In the genomic region with DNA sequence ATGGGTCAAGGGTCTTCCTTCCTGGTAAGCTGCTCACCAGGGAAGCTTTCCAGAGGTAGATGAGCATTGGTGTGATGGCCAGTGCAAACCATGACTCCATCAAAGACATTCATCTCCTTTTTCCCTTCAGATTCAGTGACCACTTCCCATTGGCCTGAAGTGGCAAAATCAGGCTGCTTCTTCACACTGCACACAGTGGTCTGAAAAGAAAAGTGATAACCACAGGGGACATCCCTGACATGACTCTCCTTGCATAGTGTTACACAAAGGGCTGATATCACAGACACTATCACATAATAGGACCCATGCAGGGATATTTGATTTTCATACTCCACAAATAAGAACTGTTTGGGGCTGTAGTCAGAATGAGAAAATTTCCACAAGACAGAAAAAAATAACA, we compare ENCODE assay signal across 1 cellular context.
TF ChIP-seq lines count a peak whose summit lies in the region.

No MANE protein-coding gene starts in this region.

TF ChIP-seq in H1, 55 proteins besides CTCF, POLR2A, EP300 and RAD21:
- no peak for TF ChIP-seq CBX8 (IDR thresholded peaks at IDR 0.05; ENCODE audit: borderline replicate concordance, low read depth, low read length)
- TF ChIP-seq NRF1 (IDR thresholded peaks at IDR 0.05; ENCODE audit: low read depth, low read length), result no peak
- TF ChIP-seq TCF12 (IDR thresholded peaks at IDR 0.05; ENCODE audit: low read depth, low read length), result no peak
- no peak for TF ChIP-seq SP1 (IDR thresholded peaks at IDR 0.05; ENCODE audit: low read depth, low read length)
- TF ChIP-seq GTF2F1 (IDR thresholded peaks at IDR 0.05; ENCODE audit: borderline replicate concordance, low read depth, low read length), result no peak
- no peak for TF ChIP-seq SAP30 (IDR thresholded peaks at IDR 0.05; ENCODE audit: insufficient read depth, insufficient replicate concordance, low read length)
- TF ChIP-seq POU5F1 (IDR thresholded peaks at IDR 0.05; ENCODE audit: low read depth, low read length), result no peak
- no peak for TF ChIP-seq RBBP5 (IDR thresholded peaks at IDR 0.05; ENCODE audit: borderline replicate concordance, low read depth, low read length)
- TF ChIP-seq CBX5 (IDR thresholded peaks at IDR 0.05; ENCODE audit: low read depth, low read length), result no peak
- no peak for TF ChIP-seq CREB1 (IDR thresholded peaks at IDR 0.05)
- no peak for TF ChIP-seq TEAD4 (IDR thresholded peaks at IDR 0.05; ENCODE audit: low read depth, low read length)
- TF ChIP-seq PHF8 (conservative IDR thresholded peaks at IDR 0.05; ENCODE audit: low read depth, low read length), result no peak
- TF ChIP-seq, protein P1, sequence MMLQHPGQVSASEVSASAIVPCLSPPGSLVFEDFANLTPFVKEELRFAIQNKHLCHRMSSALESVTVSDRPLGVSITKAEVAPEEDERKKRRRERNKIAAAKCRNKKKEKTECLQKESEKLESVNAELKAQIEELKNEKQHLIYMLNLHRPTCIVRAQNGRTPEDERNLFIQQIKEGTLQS (IDR thresholded peaks at IDR 0.05; ENCODE audit: insufficient read depth, low read depth, low read length), result no peak
- no peak for TF ChIP-seq RNF2 (IDR thresholded peaks at IDR 0.05; ENCODE audit: borderline replicate concordance, low read depth, low read length, missing control alignments, poor library complexity, severe bottlenecking)
TF ChIP-seq in H1: peak in this region for 0.
